In the genomic region with DNA sequence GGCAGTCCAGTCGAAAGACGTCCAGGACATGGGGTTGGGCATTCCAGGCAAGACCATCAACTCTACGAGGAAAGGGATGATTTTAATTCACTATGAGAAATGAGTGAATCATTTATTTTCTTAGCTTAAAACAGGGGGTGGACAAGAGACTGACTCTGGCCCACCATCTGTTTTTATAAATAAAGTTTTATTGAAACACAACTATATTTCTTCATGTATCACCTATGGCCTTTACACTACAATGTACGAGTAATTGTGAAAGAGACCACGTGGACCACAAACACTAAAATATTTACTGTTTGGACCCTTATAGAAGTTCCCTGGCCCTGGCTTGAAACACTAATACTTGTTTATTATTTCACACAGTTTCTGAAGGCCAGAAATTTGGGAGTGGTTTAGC, we compare ENCODE assay signal across 38 cellular contexts. TPM values are rescaled to one million over a fixed set of nuclear protein-coding genes. Genes with fewer than 3 reads are reported as not detected.
"Had no signal": no experiment of that assay in that cellular context is flagged by ENCODE, and none has a peak within 500 bp of the region (broad histone marks: within the 10 kb centered on the region; RNA-seq: fewer than 3 reads in every experiment).

No MANE protein-coding gene starts in this region.

- H3K4me3 ChIP-seq: adrenal gland, ascending aorta, body of pancreas, breast epithelium, cardiac muscle cell had no signal

- ATAC-seq: activated naive CD4-positive, alpha-beta T cell treated with anti-CD3 and anti-CD28 coated beads, Interleukin-2, amount 50 U/mL, for 72 hours; activated naive CD8-positive, alpha-beta T cell treated with anti-CD3 and anti-CD28 coated beads, Interleukin-2, amount 50 U/mL, for 24 hours; activated T-cell treated with anti-CD3 and anti-CD28 coated beads, Interleukin-2, amount 50 U/mL, for 4 hours; activated T-cell treated with anti-CD3 and anti-CD28 coated beads, Interleukin-2, amount 50 U/mL, for 72 hours; activated T-helper 17 cell treated with anti-CD3 and anti-CD28 coated beads, Interleukin-2, amount 50 U/mL, for 72 hours; body of pancreas had no signal

- DNase-seq: activated effector memory CD4-positive, alpha-beta T cell treated with anti-CD3 and anti-CD28 coated beads, Interleukin-2, amount 50 U/mL, for 16 hours; activated effector memory CD4-positive, alpha-beta T cell treated with Interleukin-2 at 50 U/mL for 16 hours; activated gamma-delta T cell; activated gamma-delta T cell treated with Interleukin-2 at 50 U/mL for 16 hours; activated naive CD4-positive, alpha-beta T cell; activated naive CD4-positive, alpha-beta T cell treated with anti-CD3 and anti-CD28 coated beads for 36 hours; activated naive CD4-positive, alpha-beta T cell treated with anti-CD3 and anti-CD28 coated beads, Interleukin-2, amount 10 ng/mL, durations not matched to agents 7 days and 5 days; activated naive CD4-positive, alpha-beta T cell treated with anti-CD3 and anti-CD28 coated beads, Interleukin-2, amount 50 U/mL, for 16 hours; activated naive CD4-positive, alpha-beta T cell treated with Interleukin-2 at 50 U/mL for 16 hours; activated naive CD8-positive, alpha-beta T cell treated with anti-CD3 and anti-CD28 coated beads for 36 hours; activated naive CD8-positive, alpha-beta T cell treated with anti-CD3 and anti-CD28 coated beads, Interleukin-2, amount 10 ng/mL, durations not matched to agents 7 days and 5 days; activated naive CD8-positive, alpha-beta T cell treated with anti-CD3 and anti-CD28 coated beads, Interleukin-2, amount 50 U/mL, for 24 hours; activated T-cell treated with anti-CD3 and anti-CD28 coated beads, Interleukin-2, amount 50 U/mL, for 1 hour; activated T-cell treated with anti-CD3 and anti-CD28 coated beads, Interleukin-2, amount 50 U/mL, for 24 hours; activated T-cell treated with anti-CD3 and anti-CD28 coated beads, Interleukin-2, amount 50 U/mL, for 4 hours; activated T-cell treated with anti-CD3 and anti-CD28 coated beads, Interleukin-2, amount 50 U/mL, for 48 hours; activated T-cell treated with anti-CD3 and anti-CD28 coated beads, Interleukin-2, amount 50 U/mL, for 72 hours; adrenal gland; amniotic stem cell; amygdala; anterior cingulate cortex; aorta; body of pancreas; brain microvascular endothelial cell; caudate nucleus; central memory CD4-positive, alpha-beta T cell; cerebellar nuclear complex had no signal

- H3K9me3 ChIP-seq: adrenal gland, ascending aorta, body of pancreas, breast epithelium had no signal

- H3K4me1 ChIP-seq: adrenal gland, ascending aorta, body of pancreas, breast epithelium had no signal

- H3K36me3 ChIP-seq: adrenal gland, ascending aorta, brain microvascular endothelial cell, breast epithelium, cardiac muscle cell had no signal

- H3K27ac ChIP-seq: adrenal gland, ascending aorta, body of pancreas, brain microvascular endothelial cell, breast epithelium, cardiac muscle cell had no signal

- H3K27me3 ChIP-seq: adrenal gland, ascending aorta, body of pancreas, brain microvascular endothelial cell, breast epithelium, cardiac muscle cell had no signal

- FAIRE-seq: astrocyte had no signal

RNA-seq across cellular contexts. Expression of a gene that starts 15.6 kb away (rescaled TPM):
- total RNA-seq: activated naive CD4-positive, alpha-beta T cell treated with anti-CD3 and anti-CD28 coated beads for 36 hours; activated naive CD4-positive, alpha-beta T cell treated with anti-CD3 and anti-CD28 coated beads, Interleukin-2, amount 50 U/mL, for 72 hours; activated naive CD8-positive, alpha-beta T cell treated with anti-CD3 and anti-CD28 coated beads for 36 hours; activated T-cell treated with anti-CD3 and anti-CD28 coated beads, Interleukin-2, amount 50 U/mL, for 4 hours; activated T-helper 1 cell treated with anti-CD3 and anti-CD28 coated beads, Interleukin-12 subunit alpha, Interleukin-12 subunit beta, Interleukin-2, Interleukin-4 antibody, amounts not matched to agents 30 ng/mL and 10 ng/mL and 1 ng/mL, durations not matched to agents 14 hours and 24 hours and 36 hours; activated T-helper 17 cell treated with anti-CD3 and anti-CD28 coated beads, Interleukin-2, amount 50 U/mL, for 72 hours; activated T-helper 2 cell treated with anti-CD3 and anti-CD28 coated beads, Interferon-gamma antibody, Interleukin-2, Interleukin-4, amounts not matched to agents 10 μg/mL and 5 μg/mL and 100 μg/mL, durations not matched to agents 14 hours and 24 hours and 36 hours; body of pancreas; breast epithelium; bronchial epithelial cell; cardiac septum; chondrocyte had no signal
- polyA plus RNA-seq: aorta had no signal
